In the genomic region with DNA sequence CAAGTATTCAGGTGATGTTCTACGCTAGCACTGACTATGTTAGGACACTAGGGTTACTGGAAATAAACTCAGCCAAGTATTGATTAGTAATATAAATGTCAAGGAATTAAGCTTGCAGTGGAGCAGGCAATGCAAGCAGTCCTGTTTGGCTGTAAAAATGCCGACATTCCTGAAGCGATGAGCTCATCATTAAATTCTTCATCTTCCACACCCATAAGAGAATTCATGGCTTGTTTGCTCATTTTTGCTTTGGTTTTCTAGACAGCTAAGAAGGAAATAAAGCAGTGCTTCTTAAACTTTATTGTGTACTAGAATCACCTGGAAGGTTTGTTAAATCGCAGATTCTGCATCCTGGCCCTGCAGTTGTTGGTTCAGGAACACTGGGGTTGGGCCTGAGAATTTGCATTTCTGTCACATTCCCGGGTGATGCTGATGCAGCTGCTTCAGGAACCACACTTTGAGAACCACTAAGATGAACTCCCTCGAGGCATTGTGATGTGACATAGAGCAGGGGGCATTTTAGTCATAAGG, we compare ENCODE assay signal across 1 cellular context.
TF ChIP-seq lines count a peak whose summit lies in the region.

No MANE protein-coding gene starts in this region.

TF ChIP-seq in A549, 52 proteins besides CTCF, POLR2A, EP300 and RAD21 (continued from another document):
- TF ChIP-seq, protein P1, sequence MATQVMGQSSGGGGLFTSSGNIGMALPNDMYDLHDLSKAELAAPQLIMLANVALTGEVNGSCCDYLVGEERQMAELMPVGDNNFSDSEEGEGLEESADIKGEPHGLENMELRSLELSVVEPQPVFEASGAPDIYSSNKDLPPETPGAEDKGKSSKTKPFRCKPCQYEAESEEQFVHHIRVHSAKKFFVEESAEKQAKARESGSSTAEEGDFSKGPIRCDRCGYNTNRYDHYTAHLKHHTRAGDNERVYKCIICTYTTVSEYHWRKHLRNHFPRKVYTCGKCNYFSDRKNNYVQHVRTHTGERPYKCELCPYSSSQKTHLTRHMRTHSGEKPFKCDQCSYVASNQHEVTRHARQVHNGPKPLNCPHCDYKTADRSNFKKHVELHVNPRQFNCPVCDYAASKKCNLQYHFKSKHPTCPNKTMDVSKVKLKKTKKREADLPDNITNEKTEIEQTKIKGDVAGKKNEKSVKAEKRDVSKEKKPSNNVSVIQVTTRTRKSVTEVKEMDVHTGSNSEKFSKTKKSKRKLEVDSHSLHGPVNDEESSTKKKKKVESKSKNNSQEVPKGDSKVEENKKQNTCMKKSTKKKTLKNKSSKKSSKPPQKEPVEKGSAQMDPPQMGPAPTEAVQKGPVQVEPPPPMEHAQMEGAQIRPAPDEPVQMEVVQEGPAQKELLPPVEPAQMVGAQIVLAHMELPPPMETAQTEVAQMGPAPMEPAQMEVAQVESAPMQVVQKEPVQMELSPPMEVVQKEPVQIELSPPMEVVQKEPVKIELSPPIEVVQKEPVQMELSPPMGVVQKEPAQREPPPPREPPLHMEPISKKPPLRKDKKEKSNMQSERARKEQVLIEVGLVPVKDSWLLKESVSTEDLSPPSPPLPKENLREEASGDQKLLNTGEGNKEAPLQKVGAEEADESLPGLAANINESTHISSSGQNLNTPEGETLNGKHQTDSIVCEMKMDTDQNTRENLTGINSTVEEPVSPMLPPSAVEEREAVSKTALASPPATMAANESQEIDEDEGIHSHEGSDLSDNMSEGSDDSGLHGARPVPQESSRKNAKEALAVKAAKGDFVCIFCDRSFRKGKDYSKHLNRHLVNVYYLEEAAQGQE (IDR thresholded peaks at IDR 0.05): no peak
- TF ChIP-seq POLR2AphosphoS2 (conservative IDR thresholded peaks at IDR 0.05; ENCODE audit: low read length) (no peak), JUNB (IDR thresholded peaks at IDR 0.05) (peak; percentile 58; the same call in 1 of the 2 replicates), EHF (CRISPR knock-in tag; IDR thresholded peaks at IDR 0.05) (no peak), FOSL2 (IDR thresholded peaks at IDR 0.05) (no peak), FOSL2 (CRISPR knock-in tag; IDR thresholded peaks at IDR 0.05) (peak; percentile 63), NFE2L2 (conservative IDR thresholded peaks at IDR 0.05; ENCODE audit: low read length) (no peak), HEYL (CRISPR knock-in tag; IDR thresholded peaks at IDR 0.05) (no peak), HOXA7 (CRISPR knock-in tag; IDR thresholded peaks at IDR 0.05) (no peak), HOXB5 (CRISPR knock-in tag; IDR thresholded peaks at IDR 0.05) (no peak), MAFK (IDR thresholded peaks at IDR 0.05; ENCODE audit: partially characterized antibody) (peak; percentile 51)
- TF ChIP-seq, protein P2, sequence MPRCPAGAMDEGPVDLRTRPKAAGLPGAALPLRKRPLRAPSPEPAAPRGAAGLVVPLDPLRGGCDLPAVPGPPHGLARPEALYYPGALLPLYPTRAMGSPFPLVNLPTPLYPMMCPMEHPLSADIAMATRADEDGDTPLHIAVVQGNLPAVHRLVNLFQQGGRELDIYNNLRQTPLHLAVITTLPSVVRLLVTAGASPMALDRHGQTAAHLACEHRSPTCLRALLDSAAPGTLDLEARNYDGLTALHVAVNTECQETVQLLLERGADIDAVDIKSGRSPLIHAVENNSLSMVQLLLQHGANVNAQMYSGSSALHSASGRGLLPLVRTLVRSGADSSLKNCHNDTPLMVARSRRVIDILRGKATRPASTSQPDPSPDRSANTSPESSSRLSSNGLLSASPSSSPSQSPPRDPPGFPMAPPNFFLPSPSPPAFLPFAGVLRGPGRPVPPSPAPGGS (IDR thresholded peaks at IDR 0.05): 0 out of 3 replicates have a peak, but pooled peaks have one; percentile 16
- TF ChIP-seq, protein P3, sequence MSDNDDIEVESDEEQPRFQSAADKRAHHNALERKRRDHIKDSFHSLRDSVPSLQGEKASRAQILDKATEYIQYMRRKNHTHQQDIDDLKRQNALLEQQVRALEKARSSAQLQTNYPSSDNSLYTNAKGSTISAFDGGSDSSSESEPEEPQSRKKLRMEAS (IDR thresholded peaks at IDR 0.05): peak; percentile 43; the same call in 1 of the 2 replicates
